ENCODE assay signal across 19 cellular contexts in genomic region chr19:2527171-2527570, GRCh38.
"Had no signal": no experiment of that assay in that cellular context is flagged by ENCODE, and none has a peak within 500 bp of the region (broad histone marks: within the 10 kb centered on the region; RNA-seq: fewer than 3 reads in every experiment).

No MANE protein-coding gene starts in this region.

- H3K4me1 Mint-ChIP-seq: activated naive CD8-positive, alpha-beta T cell treated with anti-CD3 and anti-CD28 coated beads, Interleukin-2, amount 10 ng/mL, durations not matched to agents 7 days and 5 days had no signal

- H3K4me3 Mint-ChIP-seq: activated naive CD8-positive, alpha-beta T cell treated with anti-CD3 and anti-CD28 coated beads, Interleukin-2, amount 10 ng/mL, durations not matched to agents 7 days and 5 days; natural killer cell treated with Interleukin-12 subunit alpha and Interleukin-12 subunit beta and Interleukin-15 and Interleukin-18, amount 100 ng/mL, for 72 hours; stimulated activated naive CD8-positive, alpha-beta T cell treated with anti-CD3 and anti-CD28 coated beads, Interleukin-15, amount 100 ng/mL, for 72 hours; T-helper 2 cell treated with Interferon-gamma antibody and Interleukin-4, amounts not matched to agents 5 μg/mL and 100 μg/mL, for 36 hours had no signal

- H3K27ac Mint-ChIP-seq: activated naive CD8-positive, alpha-beta T cell treated with anti-CD3 and anti-CD28 coated beads, Interleukin-2, amount 10 ng/mL, durations not matched to agents 7 days and 5 days; natural killer cell treated with Interleukin-12 subunit alpha and Interleukin-12 subunit beta and Interleukin-15 and Interleukin-18, amount 100 ng/mL, for 72 hours; progenitor cell of endocrine pancreas; stimulated activated naive CD8-positive, alpha-beta T cell treated with anti-CD3 and anti-CD28 coated beads, Interleukin-15, amount 100 ng/mL, for 72 hours; T-helper 2 cell treated with Interferon-gamma antibody and Interleukin-4, amounts not matched to agents 5 μg/mL and 100 μg/mL, for 36 hours had no signal

- H3K4me3 ChIP-seq: right atrium auricular region, smooth muscle cell, testis had no signal

- H3K36me3 ChIP-seq: brain microvascular endothelial cell, right atrium auricular region had no signal

- H3K27ac ChIP-seq: brain microvascular endothelial cell, right atrium auricular region, testis had no signal

- ATAC-seq: left ventricle myocardium superior; natural killer cell treated with Interleukin-12 subunit alpha and Interleukin-12 subunit beta and Interleukin-15 and Interleukin-18, amount 100 ng/mL, for 72 hours; stimulated activated naive CD8-positive, alpha-beta T cell treated with anti-CD3 and anti-CD28 coated beads, Interleukin-15, amount 100 ng/mL, for 72 hours had no signal

- H3K36me3 Mint-ChIP-seq: activated naive CD8-positive, alpha-beta T cell treated with anti-CD3 and anti-CD28 coated beads, Interleukin-2, amount 10 ng/mL, durations not matched to agents 7 days and 5 days; natural killer cell treated with Interleukin-12 subunit alpha and Interleukin-12 subunit beta and Interleukin-15 and Interleukin-18, amount 100 ng/mL, for 72 hours had no signal

- DNase-seq: activated CD4-positive, alpha-beta T cell treated with anti-CD3 and anti-CD28 coated beads, Interleukin-2, amount 50 U/mL, for 1 hour; activated CD8-positive, alpha-beta memory T cell treated with anti-CD3 and anti-CD28 coated beads for 24 hours; activated naive CD4-positive, alpha-beta T cell; activated naive CD8-positive, alpha-beta T cell treated with anti-CD3 and anti-CD28 coated beads, Interleukin-2, amount 10 ng/mL, durations not matched to agents 7 days and 5 days; brain microvascular endothelial cell; cerebellar nuclear complex; effector memory CD4-positive, alpha-beta T cell; foreskin melanocyte; kidney glomerular epithelial cell; left ventricle myocardium superior; mesendoderm; nucleus accumbens; stimulated activated naive CD8-positive, alpha-beta T cell treated with anti-CD3 and anti-CD28 coated beads, Interleukin-15, amount 100 ng/mL, for 72 hours; testis had no signal

- H3K27me3 Mint-ChIP-seq: activated naive CD8-positive, alpha-beta T cell treated with anti-CD3 and anti-CD28 coated beads, Interleukin-2, amount 10 ng/mL, durations not matched to agents 7 days and 5 days; natural killer cell treated with Interleukin-12 subunit alpha and Interleukin-12 subunit beta and Interleukin-15 and Interleukin-18, amount 100 ng/mL, for 72 hours; progenitor cell of endocrine pancreas; stimulated activated naive CD8-positive, alpha-beta T cell treated with anti-CD3 and anti-CD28 coated beads, Interleukin-15, amount 100 ng/mL, for 72 hours had no signal

- H3K9me3 Mint-ChIP-seq: activated naive CD8-positive, alpha-beta T cell treated with anti-CD3 and anti-CD28 coated beads, Interleukin-2, amount 10 ng/mL, durations not matched to agents 7 days and 5 days; natural killer cell treated with Interleukin-12 subunit alpha and Interleukin-12 subunit beta and Interleukin-15 and Interleukin-18, amount 100 ng/mL, for 72 hours; T-helper 2 cell treated with Interferon-gamma antibody and Interleukin-4, amounts not matched to agents 5 μg/mL and 100 μg/mL, for 36 hours had no signal

- H3K4me2 ChIP-seq: smooth muscle cell had no signal

- H3K9me3 ChIP-seq: testis had no signal

- H3K27me3 ChIP-seq: brain microvascular endothelial cell, right atrium auricular region, testis had no signal
